In genomic region chr11:67308031-67308866, GRCh38 we compare ENCODE assay signal across 17 cellular contexts.
"Had no signal": no experiment of that assay in that cellular context is flagged by ENCODE, and none has a peak within 500 bp of the region (broad histone marks: within the 10 kb centered on the region; RNA-seq: fewer than 3 reads in every experiment).

No MANE protein-coding gene starts in this region.

- H3K27me3 ChIP-seq: brain microvascular endothelial cell, ovary had no signal

- H3K36me3 Mint-ChIP-seq: activated naive CD8-positive, alpha-beta T cell treated with anti-CD3 and anti-CD28 coated beads, Interleukin-2, amount 10 ng/mL, durations not matched to agents 7 days and 5 days had no signal

- H3K4me3 Mint-ChIP-seq: activated B cell treated with CpG ODN at 0.5 μM for 24 hours; activated CD4-positive, alpha-beta T cell treated with anti-CD3 and anti-CD28 coated beads, Interleukin-2, amount 10 ng/mL, durations not matched to agents 24 days and 14 days; activated naive CD8-positive, alpha-beta T cell treated with anti-CD3 and anti-CD28 coated beads, Interleukin-2, amount 10 ng/mL, durations not matched to agents 7 days and 5 days; central memory CD8-positive, alpha-beta T cell; mesothelial cell of epicardium; T-helper 1 cell treated with Interleukin-12 subunit alpha and Interleukin-12 subunit beta and Interleukin-4 antibody, amounts not matched to agents 30 μg/mL and 1 μg/mL, for 36 hours had no signal

- H3K27ac Mint-ChIP-seq: activated B cell treated with CpG ODN at 0.5 μM for 24 hours; activated CD4-positive, alpha-beta T cell treated with anti-CD3 and anti-CD28 coated beads, Interleukin-2, amount 10 ng/mL, durations not matched to agents 24 days and 14 days; activated naive CD8-positive, alpha-beta T cell treated with anti-CD3 and anti-CD28 coated beads, Interleukin-2, amount 10 ng/mL, durations not matched to agents 7 days and 5 days; mesothelial cell of epicardium; T-helper 1 cell treated with Interleukin-12 subunit alpha and Interleukin-12 subunit beta and Interleukin-4 antibody, amounts not matched to agents 30 μg/mL and 1 μg/mL, for 36 hours had no signal

- H3K27ac ChIP-seq: brain microvascular endothelial cell, coronary artery, ovary had no signal

- H3K4me3 ChIP-seq: coronary artery, ovary had no signal

- H3K9me3 ChIP-seq: ovary had no signal

- H3K36me3 ChIP-seq: ovary had no signal

- H3K27me3 Mint-ChIP-seq: activated B cell treated with CpG ODN at 0.5 μM for 24 hours; activated CD4-positive, alpha-beta T cell treated with anti-CD3 and anti-CD28 coated beads, Interleukin-2, amount 10 ng/mL, durations not matched to agents 24 days and 14 days; activated naive CD8-positive, alpha-beta T cell treated with anti-CD3 and anti-CD28 coated beads, Interleukin-2, amount 10 ng/mL, durations not matched to agents 7 days and 5 days; central memory CD8-positive, alpha-beta T cell had no signal

- DNase-seq: activated B cell treated with CpG ODN at 0.5 μM for 24 hours; activated CD8-positive, alpha-beta memory T cell treated with anti-CD3 and anti-CD28 coated beads for 24 hours; activated naive CD4-positive, alpha-beta T cell; activated naive CD8-positive, alpha-beta T cell treated with anti-CD3 and anti-CD28 coated beads, Interleukin-2, amount 10 ng/mL, durations not matched to agents 7 days and 5 days; anterior cingulate cortex; brain microvascular endothelial cell; effector CD4-positive, alpha-beta T cell; foreskin melanocyte; kidney glomerular epithelial cell; stimulated activated naive CD4-positive, alpha-beta T cell; substantia nigra had no signal

- H3K9me3 Mint-ChIP-seq: activated B cell treated with CpG ODN at 0.5 μM for 24 hours; activated CD4-positive, alpha-beta T cell treated with anti-CD3 and anti-CD28 coated beads, Interleukin-2, amount 10 ng/mL, durations not matched to agents 24 days and 14 days; activated naive CD8-positive, alpha-beta T cell treated with anti-CD3 and anti-CD28 coated beads, Interleukin-2, amount 10 ng/mL, durations not matched to agents 7 days and 5 days; central memory CD8-positive, alpha-beta T cell; mesothelial cell of epicardium; T-helper 1 cell treated with Interleukin-12 subunit alpha and Interleukin-12 subunit beta and Interleukin-4 antibody, amounts not matched to agents 30 μg/mL and 1 μg/mL, for 36 hours had no signal
